In the genomic region with DNA sequence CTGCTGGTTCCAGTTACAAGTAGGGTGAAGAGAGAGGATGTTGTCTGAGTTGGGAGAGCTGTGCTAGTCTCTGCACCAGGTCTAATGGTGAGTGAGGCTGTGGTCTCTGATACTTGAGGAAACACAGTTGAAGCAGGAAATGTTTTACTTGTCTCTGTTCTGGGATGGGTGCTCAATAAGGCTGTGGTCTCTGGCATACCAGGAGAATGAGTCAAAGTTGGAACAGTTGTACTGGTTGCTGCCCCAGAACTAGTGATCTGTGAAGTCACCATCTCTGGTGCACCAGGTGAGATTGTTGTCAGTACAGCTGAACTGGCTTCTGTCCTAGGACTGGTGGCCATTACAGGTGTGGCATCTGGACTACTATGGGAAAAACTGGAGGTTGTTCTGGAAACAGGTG, we compare ENCODE assay signal across 19 cellular contexts.
"Had no signal": no experiment of that assay in that cellular context is flagged by ENCODE, and none has a peak within 500 bp of the region (broad histone marks: within the 10 kb centered on the region; RNA-seq: fewer than 3 reads in every experiment).

No MANE protein-coding gene starts in this region.

- H3K4me3 ChIP-seq: lower lobe of right lung, prostate gland, right lobe of liver, upper lobe of right lung had no signal

- H3K27me3 ChIP-seq: right lobe of liver, upper lobe of right lung had no signal

- H3K9me3 ChIP-seq: lower lobe of right lung, prostate gland, right lobe of liver, upper lobe of right lung had no signal

- H3K4me1 Mint-ChIP-seq: activated T-helper 17 cell treated with anti-CD3 and anti-CD28 coated beads, Interleukin-2, amount 50 U/mL, for 72 hours; mesothelial cell of epicardium; neural crest cell had no signal

- ATAC-seq: activated CD4-positive, CD25-positive, alpha-beta regulatory T cell treated with anti-CD3 and anti-CD28 coated beads, Interleukin-2, amount 50 U/mL, for 24 hours; activated T-helper 17 cell treated with anti-CD3 and anti-CD28 coated beads, Interleukin-2, amount 50 U/mL, for 72 hours; effector memory CD8-positive, alpha-beta T cell; left colon; lower lobe of right lung; right lobe of liver; upper lobe of right lung had no signal

- H3K27ac Mint-ChIP-seq: activated T-helper 17 cell treated with anti-CD3 and anti-CD28 coated beads, Interleukin-2, amount 50 U/mL, for 72 hours; mesothelial cell of epicardium; stimulated activated naive CD8-positive, alpha-beta T cell treated with anti-CD3 and anti-CD28 coated beads, Interleukin-15, Interleukin-2, amounts not matched to agents 100 ng/mL and 50 ng/mL, for 24 hours had no signal

- H3K4me1 ChIP-seq: lower lobe of right lung, prostate gland, right lobe of liver, upper lobe of right lung had no signal

- H3K4me3 Mint-ChIP-seq: activated T-helper 17 cell treated with anti-CD3 and anti-CD28 coated beads, Interleukin-2, amount 50 U/mL, for 72 hours; effector memory CD8-positive, alpha-beta T cell; mesothelial cell of epicardium; neural crest cell; stimulated activated naive CD8-positive, alpha-beta T cell treated with anti-CD3 and anti-CD28 coated beads, Interleukin-15, Interleukin-2, amounts not matched to agents 100 ng/mL and 50 ng/mL, for 24 hours had no signal

- H3K36me3 ChIP-seq: lower lobe of right lung, prostate gland, right lobe of liver, upper lobe of right lung had no signal

- H3K27ac ChIP-seq: epithelial cell of prostate, lower lobe of right lung, prostate gland, right lobe of liver, upper lobe of right lung had no signal

- H3K9me3 Mint-ChIP-seq: activated T-helper 17 cell treated with anti-CD3 and anti-CD28 coated beads, Interleukin-2, amount 50 U/mL, for 72 hours had no signal

- DNase-seq: activated CD4-positive, alpha-beta T cell treated with anti-CD3 and anti-CD28 coated beads, Interleukin-2, amount 50 U/mL, for 4 hours; activated naive CD4-positive, alpha-beta T cell treated with Interleukin-2 at 50 U/mL for 16 hours; central memory CD4-positive, alpha-beta T cell; effector memory CD8-positive, alpha-beta T cell; foreskin melanocyte; head of caudate nucleus; left colon; lower lobe of right lung; right lobe of liver; T-helper 1 cell; T1000; upper lobe of right lung had no signal
